1 cellular context compared by ENCODE assay signal in genomic region chr21:17438642-17439041, GRCh38.
A peak's percentile ranks its signal among the peaks of the same experiment; 100 is the strongest.
TF ChIP-seq lines count a peak whose summit lies in the region.

No MANE protein-coding gene starts in this region.

TF ChIP-seq in HepG2, 621 proteins besides CTCF, POLR2A, EP300 and RAD21 (continued from another document):
- TF ChIP-seq FOXO1 (CRISPR knock-in tag; IDR thresholded peaks at IDR 0.05) = peak; percentile 46; the same call in 1 of the 2 replicates
- TF ChIP-seq, protein P1, sequence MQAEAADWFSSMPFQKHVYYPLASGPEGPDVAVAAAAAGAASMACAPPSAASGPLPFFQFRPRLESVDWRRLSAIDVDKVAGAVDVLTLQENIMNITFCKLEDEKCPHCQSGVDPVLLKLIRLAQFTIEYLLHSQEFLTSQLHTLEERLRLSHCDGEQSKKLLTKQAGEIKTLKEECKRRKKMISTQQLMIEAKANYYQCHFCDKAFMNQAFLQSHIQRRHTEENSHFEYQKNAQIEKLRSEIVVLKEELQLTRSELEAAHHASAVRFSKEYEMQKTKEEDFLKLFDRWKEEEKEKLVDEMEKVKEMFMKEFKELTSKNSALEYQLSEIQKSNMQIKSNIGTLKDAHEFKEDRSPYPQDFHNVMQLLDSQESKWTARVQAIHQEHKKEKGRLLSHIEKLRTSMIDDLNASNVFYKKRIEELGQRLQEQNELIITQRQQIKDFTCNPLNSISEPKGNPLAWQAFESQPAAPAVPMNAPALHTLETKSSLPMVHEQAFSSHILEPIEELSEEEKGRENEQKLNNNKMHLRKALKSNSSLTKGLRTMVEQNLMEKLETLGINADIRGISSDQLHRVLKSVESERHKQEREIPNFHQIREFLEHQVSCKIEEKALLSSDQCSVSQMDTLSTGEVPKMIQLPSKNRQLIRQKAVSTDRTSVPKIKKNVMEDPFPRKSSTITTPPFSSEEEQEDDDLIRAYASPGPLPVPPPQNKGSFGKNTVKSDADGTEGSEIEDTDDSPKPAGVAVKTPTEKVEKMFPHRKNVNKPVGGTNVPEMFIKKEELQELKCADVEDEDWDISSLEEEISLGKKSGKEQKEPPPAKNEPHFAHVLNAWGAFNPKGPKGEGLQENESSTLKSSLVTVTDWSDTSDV (CRISPR knock-in tag; IDR thresholded peaks at IDR 0.05) = no peak
- 0 out of 2 replicates have a peak, but pooled peaks have one; percentile 18 for TF ChIP-seq DPF2 (CRISPR knock-in tag; IDR thresholded peaks at IDR 0.05; ENCODE audit: borderline replicate concordance, low read depth)
- no peak for TF ChIP-seq SOX13 (IDR thresholded peaks at IDR 0.05)
- peak in 1 of 2 experiments; percentile 74; a peak in 2 of 4 replicates for TF ChIP-seq SOX13 (CRISPR knock-in tag; conservative IDR thresholded peaks at IDR 0.05 in 1 of 2, IDR thresholded peaks at IDR 0.05 in 1 of 2)
- TF ChIP-seq TCF7 (IDR thresholded peaks at IDR 0.05; ENCODE audit: low read depth) = peak; percentile 76; the same call in 1 of the 2 replicates
- TF ChIP-seq, protein P2, sequence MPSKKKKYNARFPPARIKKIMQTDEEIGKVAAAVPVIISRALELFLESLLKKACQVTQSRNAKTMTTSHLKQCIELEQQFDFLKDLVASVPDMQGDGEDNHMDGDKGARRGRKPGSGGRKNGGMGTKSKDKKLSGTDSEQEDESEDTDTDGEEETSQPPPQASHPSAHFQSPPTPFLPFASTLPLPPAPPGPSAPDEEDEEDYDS (CRISPR knock-in tag; IDR thresholded peaks at IDR 0.05) = no peak; the same call in 1 of the 2 replicates
- peak; percentile 80 for TF ChIP-seq SALL1 (CRISPR knock-in tag; IDR thresholded peaks at IDR 0.05)
- TF ChIP-seq ZNF589 (CRISPR knock-in tag; conservative IDR thresholded peaks at IDR 0.05) = no peak
- peak; percentile 45; the same call in 1 of the 2 replicates for TF ChIP-seq MED1 (CRISPR knock-in tag; IDR thresholded peaks at IDR 0.05)
- TF ChIP-seq NFAT5 (CRISPR knock-in tag; IDR thresholded peaks at IDR 0.05) = no peak
- no peak for TF ChIP-seq ZSCAN30 (CRISPR knock-in tag; IDR thresholded peaks at IDR 0.05)
- TF ChIP-seq, protein P3, sequence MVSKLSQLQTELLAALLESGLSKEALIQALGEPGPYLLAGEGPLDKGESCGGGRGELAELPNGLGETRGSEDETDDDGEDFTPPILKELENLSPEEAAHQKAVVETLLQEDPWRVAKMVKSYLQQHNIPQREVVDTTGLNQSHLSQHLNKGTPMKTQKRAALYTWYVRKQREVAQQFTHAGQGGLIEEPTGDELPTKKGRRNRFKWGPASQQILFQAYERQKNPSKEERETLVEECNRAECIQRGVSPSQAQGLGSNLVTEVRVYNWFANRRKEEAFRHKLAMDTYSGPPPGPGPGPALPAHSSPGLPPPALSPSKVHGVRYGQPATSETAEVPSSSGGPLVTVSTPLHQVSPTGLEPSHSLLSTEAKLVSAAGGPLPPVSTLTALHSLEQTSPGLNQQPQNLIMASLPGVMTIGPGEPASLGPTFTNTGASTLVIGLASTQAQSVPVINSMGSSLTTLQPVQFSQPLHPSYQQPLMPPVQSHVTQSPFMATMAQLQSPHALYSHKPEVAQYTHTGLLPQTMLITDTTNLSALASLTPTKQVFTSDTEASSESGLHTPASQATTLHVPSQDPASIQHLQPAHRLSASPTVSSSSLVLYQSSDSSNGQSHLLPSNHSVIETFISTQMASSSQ (IDR thresholded peaks at IDR 0.05; ENCODE audit: low read depth) = no peak
- TF ChIP-seq, protein P3 (CRISPR knock-in tag; IDR thresholded peaks at IDR 0.05; ENCODE audit: borderline replicate concordance) = peak; percentile 26; the same call in 1 of the 2 replicates
- no peak for TF ChIP-seq AKAP8 (CRISPR knock-in tag; IDR thresholded peaks at IDR 0.05)
- no peak for TF ChIP-seq NFE2 (CRISPR knock-in tag; IDR thresholded peaks at IDR 0.05)
- TF ChIP-seq TOPORS (CRISPR knock-in tag; IDR thresholded peaks at IDR 0.05) = no peak
- TF ChIP-seq ESRRA (CRISPR knock-in tag; IDR thresholded peaks at IDR 0.05; ENCODE audit: low read depth) = no peak
- peak; percentile 34; the same call in 1 of the 2 replicates for TF ChIP-seq NCOA2 (CRISPR knock-in tag; IDR thresholded peaks at IDR 0.05)
- TF ChIP-seq HDAC2 (CRISPR knock-in tag; IDR thresholded peaks at IDR 0.05) = peak; percentile 44; the same call in 1 of the 2 replicates
- 0 out of 2 replicates have a peak, but pooled peaks have one; percentile 20 for TF ChIP-seq ZMYM4 (CRISPR knock-in tag; IDR thresholded peaks at IDR 0.05)
- no peak for TF ChIP-seq PHB2 (IDR thresholded peaks at IDR 0.05; ENCODE audit: partially characterized antibody)
- no peak for TF ChIP-seq BRCA1 (CRISPR knock-in tag; IDR thresholded peaks at IDR 0.05)
- no peak for TF ChIP-seq MLLT10 (CRISPR knock-in tag; IDR thresholded peaks at IDR 0.05)
- TF ChIP-seq NRL (CRISPR knock-in tag; IDR thresholded peaks at IDR 0.05; ENCODE audit: borderline replicate concordance) = no peak
- no peak for TF ChIP-seq HOMEZ (CRISPR knock-in tag; IDR thresholded peaks at IDR 0.05; ENCODE audit: low read depth)
- 0 out of 2 replicates have a peak, but pooled peaks have one; percentile 13 for TF ChIP-seq PATZ1 (CRISPR knock-in tag; IDR thresholded peaks at IDR 0.05)
- 0 out of 2 replicates have a peak, but pooled peaks have one; percentile 27 for TF ChIP-seq GATAD2A (CRISPR knock-in tag; IDR thresholded peaks at IDR 0.05)
- peak; percentile 89 for TF ChIP-seq ZNF263 (CRISPR knock-in tag; IDR thresholded peaks at IDR 0.05)
- TF ChIP-seq ZKSCAN8 (CRISPR knock-in tag; IDR thresholded peaks at IDR 0.05; ENCODE audit: borderline replicate concordance) = no peak
- TF ChIP-seq, protein P4, sequence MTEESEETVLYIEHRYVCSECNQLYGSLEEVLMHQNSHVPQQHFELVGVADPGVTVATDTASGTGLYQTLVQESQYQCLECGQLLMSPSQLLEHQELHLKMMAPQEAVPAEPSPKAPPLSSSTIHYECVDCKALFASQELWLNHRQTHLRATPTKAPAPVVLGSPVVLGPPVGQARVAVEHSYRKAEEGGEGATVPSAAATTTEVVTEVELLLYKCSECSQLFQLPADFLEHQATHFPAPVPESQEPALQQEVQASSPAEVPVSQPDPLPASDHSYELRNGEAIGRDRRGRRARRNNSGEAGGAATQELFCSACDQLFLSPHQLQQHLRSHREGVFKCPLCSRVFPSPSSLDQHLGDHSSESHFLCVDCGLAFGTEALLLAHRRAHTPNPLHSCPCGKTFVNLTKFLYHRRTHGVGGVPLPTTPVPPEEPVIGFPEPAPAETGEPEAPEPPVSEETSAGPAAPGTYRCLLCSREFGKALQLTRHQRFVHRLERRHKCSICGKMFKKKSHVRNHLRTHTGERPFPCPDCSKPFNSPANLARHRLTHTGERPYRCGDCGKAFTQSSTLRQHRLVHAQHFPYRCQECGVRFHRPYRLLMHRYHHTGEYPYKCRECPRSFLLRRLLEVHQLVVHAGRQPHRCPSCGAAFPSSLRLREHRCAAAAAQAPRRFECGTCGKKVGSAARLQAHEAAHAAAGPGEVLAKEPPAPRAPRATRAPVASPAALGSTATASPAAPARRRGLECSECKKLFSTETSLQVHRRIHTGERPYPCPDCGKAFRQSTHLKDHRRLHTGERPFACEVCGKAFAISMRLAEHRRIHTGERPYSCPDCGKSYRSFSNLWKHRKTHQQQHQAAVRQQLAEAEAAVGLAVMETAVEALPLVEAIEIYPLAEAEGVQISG (CRISPR knock-in tag; IDR thresholded peaks at IDR 0.05) = peak; percentile 24; the same call in 1 of the 2 replicates
- TF ChIP-seq, protein P5, sequence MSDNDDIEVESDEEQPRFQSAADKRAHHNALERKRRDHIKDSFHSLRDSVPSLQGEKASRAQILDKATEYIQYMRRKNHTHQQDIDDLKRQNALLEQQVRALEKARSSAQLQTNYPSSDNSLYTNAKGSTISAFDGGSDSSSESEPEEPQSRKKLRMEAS (IDR thresholded peaks at IDR 0.05) = no peak
- TF ChIP-seq, protein P6, sequence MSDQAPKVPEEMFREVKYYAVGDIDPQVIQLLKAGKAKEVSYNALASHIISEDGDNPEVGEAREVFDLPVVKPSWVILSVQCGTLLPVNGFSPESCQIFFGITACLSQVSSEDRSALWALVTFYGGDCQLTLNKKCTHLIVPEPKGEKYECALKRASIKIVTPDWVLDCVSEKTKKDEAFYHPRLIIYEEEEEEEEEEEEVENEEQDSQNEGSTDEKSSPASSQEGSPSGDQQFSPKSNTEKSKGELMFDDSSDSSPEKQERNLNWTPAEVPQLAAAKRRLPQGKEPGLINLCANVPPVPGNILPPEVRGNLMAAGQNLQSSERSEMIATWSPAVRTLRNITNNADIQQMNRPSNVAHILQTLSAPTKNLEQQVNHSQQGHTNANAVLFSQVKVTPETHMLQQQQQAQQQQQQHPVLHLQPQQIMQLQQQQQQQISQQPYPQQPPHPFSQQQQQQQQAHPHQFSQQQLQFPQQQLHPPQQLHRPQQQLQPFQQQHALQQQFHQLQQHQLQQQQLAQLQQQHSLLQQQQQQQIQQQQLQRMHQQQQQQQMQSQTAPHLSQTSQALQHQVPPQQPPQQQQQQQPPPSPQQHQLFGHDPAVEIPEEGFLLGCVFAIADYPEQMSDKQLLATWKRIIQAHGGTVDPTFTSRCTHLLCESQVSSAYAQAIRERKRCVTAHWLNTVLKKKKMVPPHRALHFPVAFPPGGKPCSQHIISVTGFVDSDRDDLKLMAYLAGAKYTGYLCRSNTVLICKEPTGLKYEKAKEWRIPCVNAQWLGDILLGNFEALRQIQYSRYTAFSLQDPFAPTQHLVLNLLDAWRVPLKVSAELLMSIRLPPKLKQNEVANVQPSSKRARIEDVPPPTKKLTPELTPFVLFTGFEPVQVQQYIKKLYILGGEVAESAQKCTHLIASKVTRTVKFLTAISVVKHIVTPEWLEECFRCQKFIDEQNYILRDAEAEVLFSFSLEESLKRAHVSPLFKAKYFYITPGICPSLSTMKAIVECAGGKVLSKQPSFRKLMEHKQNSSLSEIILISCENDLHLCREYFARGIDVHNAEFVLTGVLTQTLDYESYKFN (CRISPR knock-in tag; conservative IDR thresholded peaks at IDR 0.05) = peak; percentile 64
- no peak for TF ChIP-seq RBAK (CRISPR knock-in tag; IDR thresholded peaks at IDR 0.05)
